Comparison of ENCODE assay signal across 11 cellular contexts in the genomic region with DNA sequence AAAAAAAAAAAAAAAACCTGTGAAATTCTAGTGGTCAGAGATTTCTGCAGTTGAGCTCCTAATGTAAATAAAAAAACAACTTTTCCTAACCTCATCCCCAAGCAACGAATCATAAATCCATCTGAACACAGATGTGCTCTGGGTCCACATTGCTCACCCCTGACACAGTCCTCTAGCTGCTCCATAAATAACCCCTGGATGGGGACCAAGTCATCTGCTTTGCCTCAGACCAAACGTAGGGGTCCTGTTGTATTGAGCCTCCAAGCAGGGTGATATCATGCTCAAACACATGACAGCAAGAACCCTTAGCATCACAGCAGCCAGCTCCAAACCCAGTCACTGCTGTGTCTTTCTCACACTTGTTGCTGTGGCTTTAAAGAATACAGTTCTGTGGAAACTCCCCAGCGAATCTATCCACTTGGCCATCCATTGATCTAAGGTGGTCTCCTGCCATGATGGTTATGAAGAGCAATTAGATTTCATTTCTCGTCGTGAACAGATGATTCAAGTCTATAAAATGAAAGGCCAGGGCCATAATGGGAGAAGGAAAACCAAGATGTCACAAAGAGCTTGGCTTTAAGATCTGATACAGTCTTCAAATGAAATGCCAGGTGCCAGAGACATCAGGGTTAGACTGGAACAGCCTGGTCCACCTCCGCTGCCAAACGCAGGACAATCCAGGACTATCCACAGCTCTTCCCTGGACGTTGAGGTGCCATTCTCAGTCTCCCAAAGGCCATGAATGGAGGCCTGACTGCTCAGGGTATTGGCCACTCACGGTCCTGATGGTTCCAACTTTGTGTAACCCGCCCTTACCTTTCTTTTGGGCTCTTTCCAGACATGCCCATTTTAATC. TPM values are rescaled to one million over a fixed set of nuclear protein-coding genes. Genes with fewer than 3 reads are reported as not detected.
DNase-seq lines count a peak whose midpoint lies in the region; TF ChIP-seq lines count a peak whose summit lies in the region.
"Had no signal": no experiment of that assay in that cellular context is flagged by ENCODE, and none has a peak within 500 bp of the region (broad histone marks: within the 10 kb centered on the region; RNA-seq: fewer than 3 reads in every experiment).

No MANE protein-coding gene starts in this region.

- H3K9me3 Mint-ChIP-seq in osteocyte (ENCODE audit: unreplicated experiment) = no peaks in the 10 kb centered on the region
- H3K9me3 Mint-ChIP-seq: stimulated activated naive B cell treated with anti-CD40 and anti-IgM and Interleukin-4, amounts not matched to agents 10 μg/mL and 1 μg/mL and 100 μg/mL, for 72 hours had no signal

- TF ChIP-seq CTCF in osteocyte (IDR thresholded peaks at IDR 0.05) = no peak

- peak; percentile 71 for DNase-seq in AG20443 (ENCODE audit: low spot score)
- DNase-seq in RPMI7951 (ENCODE audit: low read depth) = peak; percentile 93
- DNase-seq in fibroblast of peridontal ligament (ENCODE audit: extremely low read depth) = peak; percentile 94
- no peak for DNase-seq in osteocyte (ENCODE audit: extremely low spot score, unreplicated experiment)
- DNase-seq in HT-29 (ENCODE audit: low spot score) = no peak
- no peak for DNase-seq in activated T-cell treated with anti-CD3 and anti-CD28 coated beads for 4 hours
- DNase-seq in HPDE6-E6E7 (ENCODE audit: extremely low spot score) = no peak
- DNase-seq in GDM1 (lab: John Stamatoyannopoulos, UW) = no peak
- DNase-seq: NCI-H1694 treated with DMSO at 0.1 percent for 48 hours; retina; stimulated activated naive B cell treated with anti-CD40 and anti-IgM and Interleukin-4, amounts not matched to agents 10 μg/mL and 1 μg/mL and 100 μg/mL, for 72 hours had no signal

- H3K4me3 Mint-ChIP-seq in osteocyte (ENCODE audit: unreplicated experiment) = no peak overlapping the region
- H3K4me3 Mint-ChIP-seq: stimulated activated naive B cell treated with anti-CD40 and anti-IgM and Interleukin-4, amounts not matched to agents 10 μg/mL and 1 μg/mL and 100 μg/mL, for 72 hours had no signal

- H3K4me1 Mint-ChIP-seq in osteocyte (ENCODE audit: unreplicated experiment) = peaks cover 65% of the 10 kb centered on the region

- no peaks in the 10 kb centered on the region for H3K27me3 Mint-ChIP-seq in osteocyte (ENCODE audit: unreplicated experiment)

- H3K27ac Mint-ChIP-seq in osteocyte (ENCODE audit: unreplicated experiment) = peak overlapping the region; percentile 19
- H3K27ac Mint-ChIP-seq: stimulated activated naive B cell treated with anti-CD40 and anti-IgM and Interleukin-4, amounts not matched to agents 10 μg/mL and 1 μg/mL and 100 μg/mL, for 72 hours had no signal

- peaks cover 2% of the 10 kb centered on the region for H3K36me3 Mint-ChIP-seq in osteocyte (ENCODE audit: unreplicated experiment)
- H3K36me3 Mint-ChIP-seq: stimulated activated naive B cell treated with anti-CD40 and anti-IgM and Interleukin-4, amounts not matched to agents 10 μg/mL and 1 μg/mL and 100 μg/mL, for 72 hours had no signal

RNA-seq across cellular contexts. Expression of gene TBC1D8, which starts 39.0 kb away (rescaled TPM):
- total RNA-seq in RPMI7951 (2014; rRNA removed; shearing (Covaris generic)) = 8.0 and 14.5 TPM in 2 replicates
- 15.2 and 16.3 TPM in 2 replicates for total RNA-seq in osteocyte
- 30.3 and 33.4 TPM in 2 replicates for total RNA-seq in HT-29 (2014; rRNA removed; shearing (Covaris generic))

Comparison
In these comparisons a context has a peak if more than half of its experiments do, and no peak if none do; other contexts are left out.
1. DNase-seq: peak in AG20443 (single experiment), RPMI7951 (single experiment) and fibroblast of peridontal ligament (single experiment); none in osteocyte (single experiment), HT-29 (single experiment), activated T-cell treated with anti-CD3 and anti-CD28 coated beads for 4 hours (single experiment), HPDE6-E6E7 (single experiment) and GDM1 (single experiment).